ENCODE assay signal across 23 cellular contexts in genomic region chr2:173909846-173910245, GRCh38.
DNase-seq lines count a peak whose midpoint lies in the region; ATAC-seq, FAIRE-seq and TF ChIP-seq lines count a peak whose summit lies in the region.
"Had no signal": no experiment of that assay in that cellular context is flagged by ENCODE, and none has a peak within 500 bp of the region (broad histone marks: within the 10 kb centered on the region; RNA-seq: fewer than 3 reads in every experiment).

No MANE protein-coding gene starts in this region.

- FAIRE-seq in H54 (lab: Jason Lieb, UNC) (peak; percentile 11), colon (lab: Jason Lieb, UNC) (peak; percentile 5)
- FAIRE-seq: K562 had no signal

- no peak overlapping the region for H3K4me3 ChIP-seq in AG10803 (ENCODE audit: low read length)
- H3K4me3 ChIP-seq: GM12878, K562, MG63 had no signal

- no peak for ATAC-seq in HG02870 (IDR thresholded peaks at IDR 0.05; ENCODE audit: unreplicated experiment)
- ATAC-seq: GM12878, K562 had no signal

- TF ChIP-seq POLR2A in H54 (IDR thresholded peaks at IDR 0.05; ENCODE audit: low read depth, low read length), result no peak

- TF ChIP-seq CTCF in AG10803 (conservative IDR thresholded peaks at IDR 0.05; ENCODE audit: low read length), result no peak

- DNase-seq in AG10803 (ENCODE audit: low read depth) (peak; percentile 3), H54 (ENCODE audit: insufficient read length, low spot score) (no peak), kidney tubule cell (ENCODE audit: low spot score) (peak; percentile 14), NCI-H526 treated with DMSO at 0.1 percent for 48 hours (lab: John Stamatoyannopoulos, UW) (no peak), germinal center (ENCODE audit: low spot score) (no peak), AML-193 (lab: John Stamatoyannopoulos, UW) (no peak)
- DNase-seq: CD8-positive, alpha-beta memory T cell; DMS 273 treated with DMSO at 0.1 percent for 48 hours; DMS79; EL; GDM1; MG63; NCI-H1105 treated with DMSO at 0.1 percent for 48 hours; NCI-H146; NCI-H1930; NCI-H2107; NCI-H524; NCI-H774; SK-N-SH had no signal

Comparison
In these comparisons a context has a peak if more than half of its experiments do, and no peak if none do; other contexts are left out.
1. DNase-seq: peak in AG10803 (single experiment) and kidney tubule cell (single experiment); none in H54 (single experiment), NCI-H526 treated with DMSO at 0.1 percent for 48 hours (single experiment), germinal center (single experiment) and AML-193 (0 of 2).